Comparison of ENCODE assay signal across 22 cellular contexts in the genomic region with DNA sequence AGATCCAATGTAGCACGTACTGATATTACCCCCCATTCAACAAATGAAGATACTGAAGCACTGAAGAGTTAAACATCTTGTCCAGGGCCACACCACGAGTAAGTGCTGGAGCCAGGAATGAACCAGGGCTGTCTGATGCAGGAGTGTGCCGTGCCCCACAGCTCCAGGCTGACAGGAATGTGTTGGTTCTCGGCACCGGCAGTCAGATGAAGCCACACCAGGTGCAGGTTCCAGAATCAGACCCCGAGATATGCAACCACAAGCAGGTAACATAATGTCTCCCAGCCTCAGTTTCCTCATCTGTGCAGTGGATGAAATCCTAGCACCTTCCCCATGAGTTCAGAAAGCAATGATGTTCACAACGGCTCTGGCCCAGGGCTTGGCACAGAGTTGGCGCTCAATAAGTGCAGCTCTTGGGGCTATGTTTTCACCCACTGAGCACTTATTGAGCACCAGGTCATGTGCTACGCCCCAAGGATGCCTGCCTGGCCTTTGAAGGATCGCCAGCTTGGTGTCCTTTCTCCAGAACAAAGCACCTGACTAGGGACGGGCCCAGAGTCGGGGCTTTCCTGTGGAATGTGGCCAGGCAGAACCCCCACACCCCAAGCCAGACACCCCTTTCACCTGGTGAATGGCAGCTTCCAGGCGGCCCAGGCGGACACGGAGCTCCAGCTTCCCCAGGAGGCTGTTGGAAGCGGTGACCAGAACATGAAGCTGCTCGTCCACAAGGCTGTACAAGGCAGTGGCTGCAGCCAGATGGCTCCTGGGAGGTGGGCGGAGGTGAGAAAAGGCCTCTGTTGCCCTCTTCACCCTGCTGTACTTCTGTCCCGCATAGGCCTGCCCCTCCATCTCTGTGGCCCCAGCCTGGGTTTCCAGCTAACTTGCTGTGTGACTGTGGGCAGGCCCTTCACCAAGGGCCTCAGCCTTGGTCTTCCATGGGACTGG. TPM values are rescaled to one million over a fixed set of nuclear protein-coding genes. Genes with fewer than 3 reads are reported as not detected.
DNase-seq lines count a peak whose midpoint lies in the region; ATAC-seq, FAIRE-seq and TF ChIP-seq lines count a peak whose summit lies in the region.
"Had no signal": no experiment of that assay in that cellular context is flagged by ENCODE, and none has a peak within 500 bp of the region (broad histone marks: within the 10 kb centered on the region; RNA-seq: fewer than 3 reads in every experiment).

No MANE protein-coding gene starts in this region.

- CTCF ChIA-PET in SK-N-SH (lab: Yijun Ruan, JAX) (interaction anchor here (0.8 to 18.4 kb wide), 18 partner anchors 10 to 654 kb away, joined by 3 to 725 read pairs (median 24); no protein-coding TSS in a partner anchor), K562 (lab: Yijun Ruan, JAX; ENCODE audit: low intra/inter-chr PET ratio) (interaction anchor here (1.4 to 4.7 kb wide), 3 partner anchors 146 to 162 kb away, joined by 5 to 53 read pairs (median 9); no protein-coding TSS in a partner anchor)

- peak; percentile 23 for FAIRE-seq in K562 (lab: Jason Lieb, UNC)
- FAIRE-seq: D721Med, GM12878, GM18507 had no signal

- H3F3A ChIP-seq in SK-N-SH (replicated peaks; ENCODE audit: insufficient read depth): peaks cover 32% of the 10 kb centered on the region

- peak overlapping the region; percentile 57; the same call in 1 of the 2 replicates for H3K9ac ChIP-seq in SK-N-SH
- H3K9ac ChIP-seq in K562 (ENCODE audit: insufficient read depth in 1 of 2, low read depth in 2 of 2, low read length in 2 of 2): no peak overlapping the region

- intact Hi-C loops in K562 (cut with micrococcal nuclease) (no loop called here), upper lobe of right lung (cut with DNase I) (loop anchor here (5.0 kb wide), 1 partner anchor 157 kb away; no protein-coding TSS in a partner anchor)

- WGBS in SK-N-SH (ENCODE audit: low lambda C conversion rate): 91% methylated on average over 16 of the region's 19 CpGs
- 18% methylated on average over 19 of the region's 19 CpGs for WGBS in K562 (ENCODE audit: insufficient coverage, low coverage, missing lambda C conversion rate)
- 90% methylated on average over 19 of the region's 19 CpGs for WGBS in hepatocyte (ENCODE audit: low lambda C conversion rate, missing lambda C conversion rate)

- H3K36me3 ChIP-seq in SK-N-SH (replicated peaks in 1 of 2; ENCODE audit: control insufficient read depth in 1 of 2, insufficient read depth in 2 of 2, low read length in 1 of 2) (no peaks in the 10 kb centered on the region), K562 (ENCODE audit: control insufficient read depth, insufficient read depth, low read length) (no peaks in the 10 kb centered on the region), osteoblast (ENCODE audit: insufficient read depth, low read length) (no peaks in the 10 kb centered on the region), upper lobe of right lung (no peaks in the 10 kb centered on the region), hepatocyte (replicated peaks; ENCODE audit: insufficient read depth, low read depth) (no peaks in the 10 kb centered on the region)
- H3K36me3 ChIP-seq: BE2C had no signal

- peak overlapping the region; percentile 61 for H3K4me2 ChIP-seq in SK-N-SH
- H3K4me2 ChIP-seq in K562 (ENCODE audit: insufficient read depth, low read length): no peak overlapping the region
- no peak overlapping the region for H3K4me2 ChIP-seq in osteoblast (ENCODE audit: insufficient read depth, low read length)
- no peak overlapping the region for H3K4me2 ChIP-seq in hepatocyte

- BruUV-seq in K562 (replicated peaks; lab: Mats Ljungman, UMichigan): no TSS peak

- H3K9me2 ChIP-seq in SK-N-SH (no peaks in the 10 kb centered on the region), hepatocyte (replicated peaks; ENCODE audit: insufficient read depth) (no peaks in the 10 kb centered on the region)

- TF ChIP-seq EP300 in SK-N-SH (IDR thresholded peaks at IDR 0.05; ENCODE audit: borderline replicate concordance in 1 of 2, low read depth in 1 of 2, low read length in 1 of 2): no peak
- TF ChIP-seq EP300 in K562 (IDR thresholded peaks at IDR 0.05; ENCODE audit: low read length): no peak

- H3K79me2 ChIP-seq in SK-N-SH (ENCODE audit: insufficient read depth): no peaks in the 10 kb centered on the region
- no peaks in the 10 kb centered on the region for H3K79me2 ChIP-seq in K562 (ENCODE audit: control insufficient read depth, insufficient read depth, low read length)
- H3K79me2 ChIP-seq in osteoblast (ENCODE audit: insufficient read depth, low read length): no peaks in the 10 kb centered on the region
- no peaks in the 10 kb centered on the region for H3K79me2 ChIP-seq in hepatocyte

- ATAC-seq in SK-N-SH treated with all-trans-retinoic acid at 6 μM for 48 hours (no peak), K562 (no peak; the same call in 2 of the 3 replicates), upper lobe of right lung (no peak)
- ATAC-seq: GM12878 had no signal

- no peak for TF ChIP-seq RAD21 in SK-N-SH (IDR thresholded peaks at IDR 0.05; ENCODE audit: low read length)
- no peak for TF ChIP-seq RAD21 in K562 (CRISPR knock-in tag; conservative IDR thresholded peaks at IDR 0.05 in 1 of 2, IDR thresholded peaks at IDR 0.05 in 1 of 2)

- no peaks in the 10 kb centered on the region for H3K27me3 ChIP-seq in SK-N-SH (ENCODE audit: insufficient read depth)
- peaks cover 6 to 43% of the 10 kb centered on the region in 2 experiments; a peak in 4 of 5 replicates for H3K27me3 ChIP-seq in K562 (ENCODE audit: control insufficient read depth in 2 of 2, insufficient read depth in 2 of 2, low read length in 2 of 2)
- H3K27me3 ChIP-seq in osteoblast (ENCODE audit: insufficient read depth, low read length): no peaks in the 10 kb centered on the region
- no peaks in the 10 kb centered on the region for H3K27me3 ChIP-seq in upper lobe of right lung
- no peaks in the 10 kb centered on the region for H3K27me3 ChIP-seq in hepatocyte
- H3K27me3 ChIP-seq: BE2C had no signal

- TF ChIP-seq CTCF in SK-N-SH (IDR thresholded peaks at IDR 0.05) (no peak), K562 (IDR thresholded peaks at IDR 0.05 in 2 of 3, conservative IDR thresholded peaks at IDR 0.05 in 1 of 3; ENCODE audit: insufficient read depth in 2 of 3, low read depth in 1 of 3, low read length in 3 of 3) (no peak), osteoblast (IDR thresholded peaks at IDR 0.05; ENCODE audit: extremely low read depth, low read depth, low read length) (no peak), upper lobe of right lung (IDR thresholded peaks at IDR 0.05) (no peak), hepatocyte (IDR thresholded peaks at IDR 0.05; ENCODE audit: poor library complexity) (no peak)

- H3K9me3 ChIP-seq in SK-N-SH: no peaks in the 10 kb centered on the region
- H3K9me3 ChIP-seq in K562 (replicated peaks; ENCODE audit: control insufficient read depth, insufficient read depth, low read depth, low read length): no peaks in the 10 kb centered on the region
- H3K9me3 ChIP-seq in osteoblast (ENCODE audit: low read depth, low read length): no peaks in the 10 kb centered on the region
- no peaks in the 10 kb centered on the region for H3K9me3 ChIP-seq in upper lobe of right lung
- no peaks in the 10 kb centered on the region for H3K9me3 ChIP-seq in hepatocyte (ENCODE audit: low read depth)
- H3K9me3 ChIP-seq: BE2C had no signal

- POLR2A ChIA-PET in SK-N-SH (lab: Yijun Ruan, JAX) (no interaction called here), K562 (lab: Yijun Ruan, JAX) (interaction anchor here (0.6 to 0.8 kb wide), 3 partner anchors 145 to 202 kb away, joined by 3 to 9 read pairs (median 3); no protein-coding TSS in a partner anchor)

- H3K4me3 ChIP-seq in SK-N-SH (ENCODE audit: low read depth in 2 of 2, low read length in 1 of 2) (no peak overlapping the region), K562 (no peak overlapping the region), osteoblast (ENCODE audit: insufficient read depth, low read length) (no peak overlapping the region), upper lobe of right lung (no peak overlapping the region), hepatocyte (no peak overlapping the region)
- H3K4me3 ChIP-seq: GM12878 had no signal

- H3K27ac ChIP-seq in SK-N-SH (ENCODE audit: low read depth in 2 of 2, low read length in 1 of 2): peak overlapping the region; percentile 91 to 96
- no peak overlapping the region for H3K27ac ChIP-seq in K562 (ENCODE audit: extremely low read depth, low read depth, low read length)
- peak overlapping the region; percentile 72 for H3K27ac ChIP-seq in osteoblast (ENCODE audit: low read depth, low read length)
- no peak overlapping the region for H3K27ac ChIP-seq in upper lobe of right lung
- no peak overlapping the region for H3K27ac ChIP-seq in hepatocyte
- H3K27ac ChIP-seq: 22Rv1 had no signal

- TF ChIP-seq POLR2A in K562 (conservative IDR thresholded peaks at IDR 0.05): no peak

- H2AFZ ChIP-seq in SK-N-SH (ENCODE audit: low read depth) (no peak overlapping the region), K562 (ENCODE audit: low read depth, low read length) (no peak overlapping the region), osteoblast (ENCODE audit: low read length) (no peak overlapping the region), hepatocyte (no peak overlapping the region)

- H3K9me1 ChIP-seq in K562 (ENCODE audit: control insufficient read depth, insufficient read depth, low read length): no peaks in the 10 kb centered on the region

- H4K20me1 ChIP-seq in SK-N-SH (ENCODE audit: insufficient read depth): no peaks in the 10 kb centered on the region
- peaks cover 12% of the 10 kb centered on the region; the same call in 1 of the 2 replicates for H4K20me1 ChIP-seq in K562 (replicated peaks; ENCODE audit: control insufficient read depth, insufficient read depth, low read length)
- no peaks in the 10 kb centered on the region for H4K20me1 ChIP-seq in osteoblast (ENCODE audit: insufficient read depth, low read length)
- no peaks in the 10 kb centered on the region for H4K20me1 ChIP-seq in hepatocyte (ENCODE audit: insufficient read depth, poor library complexity, severe bottlenecking)

- in situ Hi-C loops in K562 (cut with MboI): loop anchor here (10.0 kb wide), 1 partner anchor 324 kb away; no protein-coding TSS in a partner anchor

- no peak for DNase-seq in SK-N-SH
- DNase-seq in K562 (ENCODE audit: extremely low read depth in 1 of 4, low spot score in 3 of 4): no peak
- peak; percentile 17 for DNase-seq in osteoblast (ENCODE audit: insufficient read length, low spot score, missing footprints)
- peak; percentile 63 for DNase-seq in upper lobe of right lung
- DNase-seq in DMS79 (lab: John Stamatoyannopoulos, UW): no peak
- DNase-seq in NCI-H1417 (lab: John Stamatoyannopoulos, UW): no peak
- no peak for DNase-seq in hepatocyte (ENCODE audit: low spot score)
- DNase-seq: BE2C; CD4-positive, alpha-beta memory T cell; DND-41; GDM1; GOT3; Kasumi-1; MM.1S; NCI-H1930; NCI-H69; SHP77 treated with DMSO at 0.1 percent for 48 hours had no signal

- H3K4me1 ChIP-seq in SK-N-SH (ENCODE audit: control insufficient read depth in 1 of 2, insufficient read depth in 2 of 2, low read depth in 1 of 2, low read length in 1 of 2) (peaks cover 24 to 25% of the 10 kb centered on the region in 2 experiments; a peak in 3 of 4 replicates), K562 (replicated peaks in 1 of 2; ENCODE audit: control insufficient read depth in 2 of 2, insufficient read depth in 2 of 2, low read length in 2 of 2) (peaks cover 0 to 20% of the 10 kb centered on the region in 2 experiments; a peak in 2 of 5 replicates), osteoblast (ENCODE audit: insufficient read depth, low read length) (peaks cover 27% of the 10 kb centered on the region), upper lobe of right lung (no peaks in the 10 kb centered on the region), hepatocyte (ENCODE audit: insufficient read depth) (peaks cover 4% of the 10 kb centered on the region)

RNA-seq across cellular contexts. Expression of a gene that starts 41.3 kb away (rescaled TPM):
- polyA plus RNA-seq in SK-N-SH (2012; rRNA removed) (0.44 and 0.54 TPM in 2 replicates), K562 (2011; rRNA removed) (not detected in 2 replicates), K562 (2014; fragmentation: Illumina TruSeq; extraction: Trizol) (not detected in 2 replicates), K562 (2014; fragmentation: Nextera tagmentation; extraction: Ambion mirVana) (not detected), K562 (2014; rRNA removed) (0.12 TPM in 1 of 2 replicates, not detected in the other), hepatocyte (1.3 and 1.6 TPM in 2 replicates)
- 0.26 and 0.41 TPM in 2 replicates for polyA plus RNA-seq in SK-N-SH (2012; cell fraction: cytosol; rRNA removed)
- 1.5 TPM in 2 replicates for polyA plus RNA-seq in SK-N-SH (2012; cell fraction: nucleus; rRNA removed)
- total RNA-seq in K562 (2011; cell fraction: chromatin; rRNA removed; ENCODE audit: low replicate concordance): not detected in 2 replicates
- total RNA-seq in K562 (2011; cell fraction: nucleolus; rRNA removed): not detected in 2 replicates
- not detected in 2 replicates for total RNA-seq in K562 (2011; cell fraction: nucleoplasm; rRNA removed)
- total RNA-seq in K562 (2014; rRNA removed) (not detected in 2 replicates), K562 (2014; rRNA removed; fragmentation: Illumina TruSeq; extraction: Trizol) (not detected in 2 replicates), K562 (2015; rRNA removed; fragmentation: Illumina TruSeq; extraction: Trizol) (not detected in 2 replicates), K562 (2021) (not detected in 2 replicates), osteoblast (2.5 and 2.7 TPM in 2 replicates), upper lobe of right lung (2.3 TPM), hepatocyte (2.0 and 3.4 TPM in 2 replicates)
- polyA plus RNA-seq in K562 (2011; cell fraction: cytosol; rRNA removed): not detected in 2 replicates
- not detected in 2 replicates for polyA plus RNA-seq in K562 (2011; cell fraction: nucleus; rRNA removed)
- 0.11 TPM in 1 of 2 replicates, not detected in the other for polyA plus RNA-seq in K562 (2012)
- not detected in 2 replicates for polyA minus RNA-seq in K562 (2011; rRNA and poly(A)+ RNA removed)
- polyA minus RNA-seq in K562 (2011; cell fraction: cytosol; rRNA and poly(A)+ RNA removed): not detected in 2 replicates
- not detected in 2 replicates for polyA minus RNA-seq in K562 (2011; cell fraction: nucleus; rRNA and poly(A)+ RNA removed)
- total RNA-seq: CD4-positive, alpha-beta memory T cell; GM12878 had no signal
- polyA plus RNA-seq: CD4-positive, alpha-beta memory T cell; GM12878 had no signal

RNA-seq across cellular contexts. Expression of a gene that starts 54.2 kb away (rescaled TPM):
- 548 and 676 TPM in 2 replicates for polyA plus RNA-seq in SK-N-SH (2012; rRNA removed)
- polyA plus RNA-seq in SK-N-SH (2012; cell fraction: cytosol; rRNA removed): 278 and 460 TPM in 2 replicates
- 675 and 717 TPM in 2 replicates for polyA plus RNA-seq in SK-N-SH (2012; cell fraction: nucleus; rRNA removed)
- total RNA-seq in K562 (2011; cell fraction: chromatin; rRNA removed; ENCODE audit: low replicate concordance): 34.9 and 72.8 TPM in 2 replicates
- 45.9 and 47.5 TPM in 2 replicates for total RNA-seq in K562 (2011; cell fraction: nucleolus; rRNA removed)
- total RNA-seq in K562 (2011; cell fraction: nucleoplasm; rRNA removed): 36.4 and 37.1 TPM in 2 replicates
- total RNA-seq in K562 (2014; rRNA removed): 48.3 and 61.2 TPM in 2 replicates
- total RNA-seq in K562 (2014; rRNA removed; fragmentation: Illumina TruSeq; extraction: Trizol): 17.4 and 22.0 TPM in 2 replicates
- 20.4 and 21.0 TPM in 2 replicates for total RNA-seq in K562 (2015; rRNA removed; fragmentation: Illumina TruSeq; extraction: Trizol)
- total RNA-seq in K562 (2021): 78.5 and 82.3 TPM in 2 replicates
- 35.3 and 37.6 TPM in 2 replicates for polyA plus RNA-seq in K562 (2011; rRNA removed)
- polyA plus RNA-seq in K562 (2011; cell fraction: cytosol; rRNA removed): 31.6 and 76.0 TPM in 2 replicates
- polyA plus RNA-seq in K562 (2011; cell fraction: nucleus; rRNA removed): 26.4 and 54.7 TPM in 2 replicates
- polyA plus RNA-seq in K562 (2012): 47.9 and 85.2 TPM in 2 replicates
- 55.1 and 56.7 TPM in 2 replicates for polyA plus RNA-seq in K562 (2014; fragmentation: Illumina TruSeq; extraction: Trizol)
- polyA plus RNA-seq in K562 (2014; fragmentation: Nextera tagmentation; extraction: Ambion mirVana): 1 to 10 TPM; 5.5 TPM
- 43.9 and 48.0 TPM in 2 replicates for polyA plus RNA-seq in K562 (2014; rRNA removed)
- 21.4 and 54.6 TPM in 2 replicates for polyA minus RNA-seq in K562 (2011; rRNA and poly(A)+ RNA removed)
- 46.4 and 51.2 TPM in 2 replicates for polyA minus RNA-seq in K562 (2011; cell fraction: cytosol; rRNA and poly(A)+ RNA removed)
- 18.8 and 21.4 TPM in 2 replicates for polyA minus RNA-seq in K562 (2011; cell fraction: nucleus; rRNA and poly(A)+ RNA removed)
- total RNA-seq in osteoblast: 78.2 and 137 TPM in 2 replicates
- 562 TPM for total RNA-seq in upper lobe of right lung
- 120 and 133 TPM in 2 replicates for total RNA-seq in hepatocyte
- polyA plus RNA-seq in hepatocyte: 85.8 and 88.5 TPM in 2 replicates

Comparison
In these comparisons a context has a peak if more than half of its experiments do, and no peak if none do; other contexts are left out.
1. DNase-seq: peak in osteoblast (single experiment) and upper lobe of right lung (single experiment); none in SK-N-SH (single experiment), K562 (0 of 4), DMS79 (single experiment), NCI-H1417 (0 of 3) and hepatocyte (single experiment).
2. H3K27ac ChIP-seq: peak in SK-N-SH (2 of 2) and osteoblast (single experiment); none in K562 (single experiment), upper lobe of right lung (single experiment) and hepatocyte (single experiment).